In the genomic region with DNA sequence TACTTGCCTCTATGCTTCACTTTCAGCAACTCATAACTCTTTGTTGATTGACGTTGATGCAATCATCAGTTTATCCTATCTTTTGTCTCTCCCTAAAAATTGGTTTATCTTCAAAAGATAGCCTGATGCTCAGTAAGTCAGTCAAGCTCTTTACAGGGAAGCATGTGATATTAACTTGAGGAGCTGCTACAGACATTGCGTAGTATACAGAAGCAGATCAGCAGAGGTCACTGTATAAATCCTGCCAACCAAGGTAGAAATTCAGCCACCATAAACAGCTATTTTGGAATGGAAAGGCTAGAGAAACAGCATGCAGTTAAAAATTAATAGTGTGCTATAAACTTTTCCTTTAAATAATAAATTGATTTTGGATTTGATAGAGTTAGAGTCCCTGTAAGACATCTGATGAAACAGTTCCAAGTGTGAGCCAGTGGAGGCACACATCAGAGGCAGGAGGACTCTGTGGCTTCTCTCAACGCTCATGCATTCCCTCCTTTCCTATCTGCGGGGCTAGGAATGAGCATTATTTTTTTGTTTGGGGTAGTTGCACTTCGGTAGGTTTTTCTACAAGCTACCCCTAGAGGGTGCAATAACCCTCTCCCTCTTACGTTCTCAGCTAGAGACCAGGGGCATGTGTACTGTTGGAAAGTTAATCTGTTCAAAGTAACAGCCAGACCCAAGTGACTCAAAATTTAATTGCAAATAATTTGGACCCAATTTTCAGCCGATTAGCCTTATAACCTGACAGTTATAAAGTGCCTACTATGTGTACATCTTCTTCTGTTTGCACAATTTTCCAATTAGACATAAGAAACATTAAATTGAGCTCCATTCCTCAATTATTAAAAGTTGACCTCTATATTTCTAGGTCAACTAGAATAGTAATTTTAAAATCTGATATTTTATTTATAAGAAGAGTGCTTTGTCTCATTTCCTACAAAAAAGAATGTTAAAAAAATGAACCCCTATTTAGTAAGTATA, we compare ENCODE assay signal across 8 cellular contexts.
DNase-seq lines count a peak whose midpoint lies in the region; ATAC-seq lines count a peak whose summit lies in the region.

No MANE protein-coding gene starts in this region.

- in situ Hi-C loops in T47D (cut with HindIII; ENCODE audit: low pct_unique_long_range_greater_than_20kb, low sequenced_read_pairs) = no loop called here

- DNase-seq in GDM1 (lab: John Stamatoyannopoulos, UW) (peak; percentile 26), NCI-H2196 treated with DMSO at 0.1 percent for 48 hours (lab: John Stamatoyannopoulos, UW; ENCODE audit: unreplicated experiment) (peak; percentile 28), T47D (ENCODE audit: low read depth in 1 of 2, low spot score in 1 of 2) (peak; percentile 56 to 79), left kidney (ENCODE audit: low read depth, low spot score) (peak; percentile 78)

- ATAC-seq in HG02759 (IDR thresholded peaks at IDR 0.05; ENCODE audit: unreplicated experiment) (peak; percentile 50), GM21447 (IDR thresholded peaks at IDR 0.05; ENCODE audit: unreplicated experiment) (no peak), HG03175 (IDR thresholded peaks at IDR 0.05; ENCODE audit: unreplicated experiment) (no peak), GM21381 (IDR thresholded peaks at IDR 0.05; ENCODE audit: unreplicated experiment) (no peak)

Comparison
In these comparisons a context has a peak if more than half of its experiments do, and no peak if none do; other contexts are left out.
1. DNase-seq: peak in every context shown above with its lines; median percentile 78 in left kidney; 68 in T47D; 28 in NCI-H2196 treated with DMSO at 0.1 percent for 48 hours; 26 in GDM1.